ENCODE assay signal across 11 cellular contexts in the genomic region with DNA sequence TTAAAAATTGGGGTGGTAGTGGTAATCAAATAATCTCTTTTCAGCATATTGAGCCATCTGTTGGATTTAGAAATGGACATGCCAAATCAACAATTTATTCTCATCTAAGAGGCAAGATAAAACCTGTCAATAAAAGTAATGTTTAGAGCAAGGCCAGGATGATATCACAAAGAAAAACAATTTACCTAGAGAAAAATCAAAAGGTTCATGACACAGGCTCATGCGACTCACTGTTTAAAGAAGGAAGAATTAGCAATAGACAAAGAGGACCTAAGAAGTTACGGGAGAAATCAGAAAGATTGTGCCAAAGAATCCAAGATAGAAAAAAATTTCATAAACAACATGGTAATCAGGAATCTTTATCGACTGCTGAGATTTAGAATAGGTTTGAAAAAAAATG.
"Had no signal": no experiment of that assay in that cellular context is flagged by ENCODE, and none has a peak within 500 bp of the region (broad histone marks: within the 10 kb centered on the region; RNA-seq: fewer than 3 reads in every experiment).

No MANE protein-coding gene starts in this region.

- H3K27ac ChIP-seq: GM23248 had no signal

- H3K4me1 ChIP-seq: HAP-1 had no signal

- FAIRE-seq: H1, H54 had no signal

- H3K4me3 Mint-ChIP-seq: GM23338, H9, HFFc6 had no signal

- H3K4me2 ChIP-seq: GM23338 had no signal

- H3K9me3 ChIP-seq: HAP-1 had no signal

- H3K27ac Mint-ChIP-seq: GM23338, H9, HFFc6 had no signal

- H3K9ac ChIP-seq: GM23248 had no signal

- H2AFZ ChIP-seq: GM23248, GM23338 had no signal

- DNase-seq: GM23248, GOT3, H7, H9, HCEC 1CT, HFFc6 had no signal

- ATAC-seq: GM23338, HCT116 had no signal

- H3K4me3 ChIP-seq: GM23248, GM23338, HAP-1 had no signal

- H3K36me3 ChIP-seq: HAP-1 had no signal
